ENCODE assay signal across 9 cellular contexts in the genomic region with DNA sequence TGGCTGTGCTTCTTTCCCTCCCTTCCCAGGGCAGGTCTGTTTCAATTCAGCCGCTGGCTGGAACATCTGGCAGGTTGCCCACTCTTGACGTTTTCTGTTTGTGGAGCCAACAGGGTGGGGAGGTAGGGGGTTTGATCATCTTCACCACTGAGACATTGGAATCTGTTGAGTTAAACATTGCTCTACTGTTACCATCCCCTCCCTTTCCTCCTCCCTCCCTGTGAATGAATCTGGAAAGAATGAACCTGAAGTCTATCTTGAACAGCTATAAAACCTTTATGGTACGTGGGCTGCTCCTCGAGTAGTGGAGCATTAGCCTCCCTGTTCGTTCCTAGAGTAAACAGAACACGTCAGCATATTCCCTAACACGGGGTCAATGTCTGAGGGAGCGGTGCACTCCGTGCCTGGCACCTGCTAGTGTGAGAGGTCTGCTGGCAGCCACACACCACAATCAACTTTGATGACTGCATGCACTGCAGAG.
DNase-seq lines count a peak whose midpoint lies in the region; ATAC-seq and TF ChIP-seq lines count a peak whose summit lies in the region.
"Had no signal": no experiment of that assay in that cellular context is flagged by ENCODE, and none has a peak within 500 bp of the region (broad histone marks: within the 10 kb centered on the region; RNA-seq: fewer than 3 reads in every experiment).

No MANE protein-coding gene starts in this region.

- ATAC-seq in GM21367 (IDR thresholded peaks at IDR 0.05; ENCODE audit: unreplicated experiment) (no peak), GM19463 (IDR thresholded peaks at IDR 0.05; ENCODE audit: unreplicated experiment) (no peak), HG03565 (IDR thresholded peaks at IDR 0.05; ENCODE audit: unreplicated experiment) (no peak)
- ATAC-seq: naive thymus-derived CD8-positive, alpha-beta T cell had no signal

- DNase-seq in ELR (ENCODE audit: low read depth) (peak; percentile 30), RPMI7951 (ENCODE audit: low read depth) (peak; percentile 46), fibroblast of villous mesenchyme (ENCODE audit: low read depth) (peak; percentile 93), renal cortical epithelial cell (ENCODE audit: low read depth) (peak; percentile 99), cerebellum (ENCODE audit: low spot score) (no peak)
- DNase-seq: naive thymus-derived CD8-positive, alpha-beta T cell had no signal

- no peak overlapping the region for H3K4me3 ChIP-seq in fibroblast of villous mesenchyme (ENCODE audit: low read depth, low read length)

- no peak for TF ChIP-seq CTCF in fibroblast of villous mesenchyme (IDR thresholded peaks at IDR 0.05; ENCODE audit: insufficient read depth, low read depth, low read length)
